In the genomic region with DNA sequence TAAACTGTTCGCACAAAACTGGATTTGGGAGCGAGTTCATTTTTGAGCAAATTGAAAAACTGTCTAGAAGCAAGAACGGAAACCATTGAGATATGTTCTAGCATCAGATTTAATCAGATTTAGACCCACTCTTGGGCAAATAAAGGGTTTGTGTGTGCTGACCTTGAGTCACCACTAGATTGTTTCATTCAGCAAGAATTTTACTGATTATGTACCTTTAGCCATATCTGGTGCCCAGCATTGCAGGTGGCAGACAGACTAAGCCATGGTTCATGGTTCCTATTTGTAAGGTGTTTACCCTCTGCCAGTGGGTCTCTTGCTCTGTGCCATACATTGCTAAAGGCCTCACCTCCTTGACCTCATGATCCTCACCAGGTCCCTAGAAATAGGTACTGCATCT, we compare ENCODE assay signal across 9 cellular contexts. TPM values are rescaled to one million over a fixed set of nuclear protein-coding genes. Genes with fewer than 3 reads are reported as not detected.
DNase-seq lines count a peak whose midpoint lies in the region; ATAC-seq and TF ChIP-seq lines count a peak whose summit lies in the region.
"Had no signal": no experiment of that assay in that cellular context is flagged by ENCODE, and none has a peak within 500 bp of the region (broad histone marks: within the 10 kb centered on the region; RNA-seq: fewer than 3 reads in every experiment).

No MANE protein-coding gene starts in this region.

- TF ChIP-seq CTCF in DND-41 (IDR thresholded peaks at IDR 0.05; ENCODE audit: borderline replicate concordance, extremely low read depth, low read length, poor library complexity, severe bottlenecking) (no peak), OCI-LY1 (IDR thresholded peaks at IDR 0.05; ENCODE audit: low read length) (no peak), neural progenitor cell (IDR thresholded peaks at IDR 0.05) (no peak)

- H3K27ac ChIP-seq in DND-41 (ENCODE audit: low read length), result peak overlapping the region; percentile 87
- no peak overlapping the region for H3K27ac ChIP-seq in OCI-LY1 (ENCODE audit: low read depth, low read length, poor library complexity, severe bottlenecking)
- H3K27ac ChIP-seq in effector memory CD4-positive, alpha-beta T cell (ENCODE audit: insufficient read depth, low read length, poor library complexity, severe bottlenecking), result peak overlapping the region; percentile 89
- no peak overlapping the region for H3K27ac ChIP-seq in neural progenitor cell

- peak overlapping the region; percentile 96 for H3K4me3 Mint-ChIP-seq in neural progenitor cell

- no peaks in the 10 kb centered on the region for H3K9me3 Mint-ChIP-seq in neural progenitor cell

- H3K27me3 ChIP-seq in DND-41 (ENCODE audit: insufficient read depth, low read length, poor library complexity) (no peaks in the 10 kb centered on the region), OCI-LY1 (ENCODE audit: insufficient read depth, low read length) (no peaks in the 10 kb centered on the region), neural progenitor cell (no peaks in the 10 kb centered on the region)
- no peaks in the 10 kb centered on the region for H3K27me3 ChIP-seq in effector memory CD4-positive, alpha-beta T cell (replicated peaks; ENCODE audit: control insufficient read depth, insufficient read depth, low read length, poor library complexity, severe bottlenecking)

- H3K4me1 Mint-ChIP-seq in neural progenitor cell, result peaks cover 23% of the 10 kb centered on the region

- H3K4me2 ChIP-seq in DND-41 (ENCODE audit: insufficient read depth, low read length), result peak overlapping the region; percentile 72
- H3K4me2 ChIP-seq in OCI-LY1 (ENCODE audit: low read length), result peak overlapping the region; percentile 78
- H3K4me2 ChIP-seq in neural progenitor cell, result peak overlapping the region; percentile 86

- H3K4me1 ChIP-seq in DND-41 (ENCODE audit: insufficient read depth, low read length) (peaks cover 31% of the 10 kb centered on the region), OCI-LY1 (ENCODE audit: insufficient read depth, low read length, severe bottlenecking) (peaks cover 19% of the 10 kb centered on the region), neural progenitor cell (peaks cover 6% of the 10 kb centered on the region)
- peaks cover 6% of the 10 kb centered on the region for H3K4me1 ChIP-seq in effector memory CD4-positive, alpha-beta T cell (ENCODE audit: control insufficient read depth, insufficient read depth, low read length, poor library complexity, severe bottlenecking)

- H3F3A ChIP-seq in OCI-LY1 (ENCODE audit: insufficient read depth, low read length), result no peaks in the 10 kb centered on the region
- H3F3A ChIP-seq in neural progenitor cell (ENCODE audit: low read depth), result peaks cover 9% of the 10 kb centered on the region

- ATAC-seq in DND-41 (ENCODE audit: insufficient read depth, low read depth) (no peak), HG03139 (IDR thresholded peaks at IDR 0.05; ENCODE audit: unreplicated experiment) (no peak)

- no peak overlapping the region for H3K27ac Mint-ChIP-seq in neural progenitor cell

- H3K4me3 ChIP-seq in DND-41 (ENCODE audit: low read depth in 1 of 2, low read length in 2 of 2) (peak overlapping the region; percentile 77 to 80; a peak in 3 of 4 replicates), OCI-LY1 (ENCODE audit: low read depth, low read length, poor library complexity, severe bottlenecking) (peak overlapping the region; percentile 95), neural progenitor cell (peak overlapping the region; percentile 69)
- no peak overlapping the region for H3K4me3 ChIP-seq in effector memory CD4-positive, alpha-beta T cell (ENCODE audit: insufficient read depth, low read depth, low read length, poor library complexity, severe bottlenecking)

- peaks cover 20% of the 10 kb centered on the region for H3K36me3 Mint-ChIP-seq in neural progenitor cell

- H3K9ac ChIP-seq in DND-41 (ENCODE audit: low read depth, low read length) (peak overlapping the region; percentile 82), OCI-LY1 (ENCODE audit: low read length) (peak overlapping the region; percentile 92), neural progenitor cell (no peak overlapping the region)

- no peaks in the 10 kb centered on the region for H3K9me2 ChIP-seq in OCI-LY1 (ENCODE audit: low read depth, low read length)

- peaks cover 4% of the 10 kb centered on the region for H3K27me3 Mint-ChIP-seq in neural progenitor cell (ENCODE audit: insufficient read depth, low read depth)

- DNase-seq in DND-41 (no peak), neural progenitor cell (ENCODE audit: low spot score) (no peak), NCI-H82 (lab: John Stamatoyannopoulos, UW) (no peak), ecto neural progenitor cell (ENCODE audit: low spot score) (no peak), SHP77 (lab: John Stamatoyannopoulos, UW) (no peak)
- no peak for DNase-seq in effector memory CD4-positive, alpha-beta T cell
- DNase-seq: stimulated activated CD4-positive, alpha-beta T cell treated with anti-CD3 and anti-CD28 coated beads, Interleukin-4, amount 100 ng/mL, for 1 hour had no signal

- H3K79me2 ChIP-seq in DND-41 (ENCODE audit: insufficient read depth, low read length) (peaks cover 59% of the 10 kb centered on the region), OCI-LY1 (ENCODE audit: insufficient read depth, low read length) (peaks cover 17% of the 10 kb centered on the region), neural progenitor cell (ENCODE audit: low read depth) (peaks cover 60% of the 10 kb centered on the region)

- H4K20me1 ChIP-seq in DND-41 (ENCODE audit: insufficient read depth, low read length), result peaks cover 25% of the 10 kb centered on the region
- no peaks in the 10 kb centered on the region for H4K20me1 ChIP-seq in OCI-LY1 (ENCODE audit: insufficient read depth, low read length)
- H4K20me1 ChIP-seq in neural progenitor cell (ENCODE audit: low read depth), result peaks cover 30% of the 10 kb centered on the region

- H2AFZ ChIP-seq in DND-41 (ENCODE audit: low read depth, low read length) (no peak overlapping the region), OCI-LY1 (ENCODE audit: low read length) (no peak overlapping the region), neural progenitor cell (replicated peaks) (no peak overlapping the region)

- H3K36me3 ChIP-seq in DND-41 (ENCODE audit: insufficient read depth, low read length) (peaks cover 50% of the 10 kb centered on the region), OCI-LY1 (ENCODE audit: insufficient read depth, low read length) (peaks cover 49% of the 10 kb centered on the region), neural progenitor cell (peaks cover 7% of the 10 kb centered on the region)
- peaks cover 20% of the 10 kb centered on the region for H3K36me3 ChIP-seq in effector memory CD4-positive, alpha-beta T cell (ENCODE audit: control insufficient read depth, insufficient read depth, low read length)

- H3K9me3 ChIP-seq in DND-41 (ENCODE audit: insufficient read depth, low read length, severe bottlenecking), result no peaks in the 10 kb centered on the region
- H3K9me3 ChIP-seq in OCI-LY1 (ENCODE audit: low read length), result no peaks in the 10 kb centered on the region
- no peaks in the 10 kb centered on the region for H3K9me3 ChIP-seq in effector memory CD4-positive, alpha-beta T cell (ENCODE audit: control insufficient read depth, low read length)
- H3K9me3 ChIP-seq in neural progenitor cell (ENCODE audit: low read depth), result no peaks in the 10 kb centered on the region

RNA-seq across cellular contexts. Expression of a gene that starts 1.4 kb away (rescaled TPM):
- total RNA-seq in neural progenitor cell (ENCODE audit: low replicate concordance), result 28.6 and 49.6 TPM in 2 replicates

RNA-seq across cellular contexts. Expression of a gene that starts 9.1 kb away (rescaled TPM):
- not detected in 2 replicates for total RNA-seq in neural progenitor cell (ENCODE audit: low replicate concordance)

RNA-seq across cellular contexts. Expression of a gene that starts 22.6 kb away (rescaled TPM):
- 6.1 and 9.6 TPM in 2 replicates for total RNA-seq in neural progenitor cell (ENCODE audit: low replicate concordance)

RNA-seq across cellular contexts. Expression of a gene that starts 32.8 kb away (rescaled TPM):
- total RNA-seq in neural progenitor cell (ENCODE audit: low replicate concordance), result 6.8 and 10.9 TPM in 2 replicates

RNA-seq across cellular contexts. Expression of a gene that starts 37.4 kb away (rescaled TPM):
- 1.1 TPM in 1 of 2 replicates, not detected in the other for total RNA-seq in neural progenitor cell (ENCODE audit: low replicate concordance)

Comparison
In these comparisons a context has a peak if more than half of its experiments do, and no peak if none do; other contexts are left out.
1. H3K27ac ChIP-seq: peak in DND-41 (single experiment) and effector memory CD4-positive, alpha-beta T cell (single experiment); none in OCI-LY1 (single experiment) and neural progenitor cell (single experiment).
2. Peak in every context shown above with its lines, with median percentiles within 50 percentile points of each other: H3K4me2 ChIP-seq.